ENCODE assay signal across 10 cellular contexts in genomic region chr7:618539-619355, GRCh38.
DNase-seq lines count a peak whose midpoint lies in the region; FAIRE-seq and TF ChIP-seq lines count a peak whose summit lies in the region.
"Had no signal": no experiment of that assay in that cellular context is flagged by ENCODE, and none has a peak within 500 bp of the region (broad histone marks: within the 10 kb centered on the region; RNA-seq: fewer than 3 reads in every experiment).

No MANE protein-coding gene starts in this region.

- H3K27ac ChIP-seq in C4-2B, result peak overlapping the region; percentile 92
- H3K27ac ChIP-seq in mucosa of rectum (ENCODE audit: low read depth in 2 of 2, low read length in 2 of 2), result peak overlapping the region; percentile 81 to 91
- H3K27ac ChIP-seq in GM23248, result no peak overlapping the region

- H3K9me3 ChIP-seq in mucosa of rectum (ENCODE audit: control insufficient read depth in 2 of 2, low read length in 2 of 2) (peaks cover 6% of the 10 kb centered on the region in 2 donors), GM23248 (ENCODE audit: low read depth) (no peaks in the 10 kb centered on the region)

- H3K79me2 ChIP-seq in GM23248 (ENCODE audit: insufficient read depth), result no peaks in the 10 kb centered on the region

- WGBS in GM23248 (ENCODE audit: low coverage in 1 of 2, low lambda C conversion rate in 2 of 2, missing lambda C conversion rate in 2 of 2), 2 experiments, result 87% methylated on average over 14 of the region's 14 CpGs

- H3K27me3 ChIP-seq in mucosa of rectum (ENCODE audit: control insufficient read depth in 2 of 2, insufficient read depth in 2 of 2, low read length in 2 of 2) (no peaks in the 10 kb centered on the region), GM23248 (replicated peaks; ENCODE audit: insufficient read depth) (no peaks in the 10 kb centered on the region)

- in situ Hi-C loops in GM23248 (cut with MboI), result no loop called here

- H3K9ac ChIP-seq in mucosa of rectum (ENCODE audit: low read depth in 1 of 2, low read length in 2 of 2) (peak overlapping the region in 1 of 2 donors; percentile 62), GM23248 (no peak overlapping the region)

- no peaks in the 10 kb centered on the region for H3F3A ChIP-seq in GM23248 (ENCODE audit: insufficient read depth)

- TF ChIP-seq CTCF in C4-2B (conservative IDR thresholded peaks at IDR 0.05), result no peak

- FAIRE-seq in GM19239 (lab: Jason Lieb, UNC), result no peak
- FAIRE-seq: D721Med had no signal

- no peak overlapping the region for H3K4me2 ChIP-seq in GM23248 (ENCODE audit: unreplicated experiment)

- H2AFZ ChIP-seq in GM23248, result no peak overlapping the region

- H4K20me1 ChIP-seq in GM23248 (ENCODE audit: insufficient read depth), result no peaks in the 10 kb centered on the region

- H3K4me1 ChIP-seq in mucosa of rectum (ENCODE audit: control insufficient read depth in 2 of 2, insufficient read depth in 2 of 2, low read length in 2 of 2), result peaks cover 28 to 44% of the 10 kb centered on the region in 2 donors
- no peaks in the 10 kb centered on the region for H3K4me1 ChIP-seq in GM23248 (ENCODE audit: insufficient read depth)

- H3K36me3 ChIP-seq in mucosa of rectum (ENCODE audit: control insufficient read depth in 2 of 2, insufficient read depth in 2 of 2, low read length in 2 of 2), result no peaks in the 10 kb centered on the region
- H3K36me3 ChIP-seq in GM23248 (ENCODE audit: low read depth), result 0 out of 2 replicates have a peak, but pooled peaks cover 5% of the 10 kb centered on the region

- DNase-seq in SKM-1 treated with dmso at 0.1 percent for 144 hours (lab: John Stamatoyannopoulos, UW; ENCODE audit: unreplicated experiment) (peak; percentile 52), GM23248 (no peak), GM19239 (ENCODE audit: insufficient read length, low spot score) (no peak), NCI-H1105 (lab: John Stamatoyannopoulos, UW) (no peak), H4 (ENCODE audit: low spot score) (no peak)
- peak; percentile 82 for DNase-seq in activated effector memory CD4-positive, alpha-beta T cell treated with anti-CD3 and anti-CD28 coated beads, Interleukin-2, amount 50 U/mL, for 16 hours
- DNase-seq: NCI-H1417 treated with DMSO at 0.1 percent for 48 hours had no signal

- peak overlapping the region in 1 of 2 donors; percentile 4 for H3K4me3 ChIP-seq in mucosa of rectum (ENCODE audit: low read length in 2 of 2)
- no peak overlapping the region for H3K4me3 ChIP-seq in GM23248

- no peaks in the 10 kb centered on the region for H3K9me2 ChIP-seq in GM23248 (ENCODE audit: insufficient read depth)

Comparison
In these comparisons a context has a peak if more than half of its experiments do, and no peak if none do; other contexts are left out.
1. DNase-seq: peak in SKM-1 treated with dmso at 0.1 percent for 144 hours (single experiment) and activated effector memory CD4-positive, alpha-beta T cell treated with anti-CD3 and anti-CD28 coated beads, Interleukin-2, amount 50 U/mL, for 16 hours (single experiment); none in GM23248 (single experiment), GM19239 (single experiment), NCI-H1105 (single experiment) and H4 (single experiment).